14 cellular contexts compared by ENCODE assay signal in the genomic region with DNA sequence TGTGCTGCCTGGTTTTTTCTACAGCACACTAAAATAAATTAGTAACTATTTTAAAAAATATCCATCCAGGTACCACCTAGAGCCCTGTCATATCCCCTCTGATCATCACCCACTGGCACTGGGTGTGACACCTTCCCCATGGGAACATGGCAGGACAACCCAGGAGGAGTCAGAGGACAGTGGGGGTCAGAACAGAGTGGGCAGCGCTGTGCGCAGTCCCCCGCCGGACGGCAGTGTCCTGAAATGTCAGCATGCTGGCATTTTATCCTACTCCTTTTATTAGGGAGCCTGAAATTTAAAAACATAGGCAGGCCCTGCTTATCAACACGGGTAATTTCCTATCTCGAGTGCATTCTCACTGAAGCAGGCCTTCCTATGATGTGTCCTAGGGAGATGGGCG. TPM values are rescaled to one million over a fixed set of nuclear protein-coding genes. Genes with fewer than 3 reads are reported as not detected.
DNase-seq lines count a peak whose midpoint lies in the region; TF ChIP-seq lines count a peak whose summit lies in the region.
"Had no signal": no experiment of that assay in that cellular context is flagged by ENCODE, and none has a peak within 500 bp of the region (broad histone marks: within the 10 kb centered on the region; RNA-seq: fewer than 3 reads in every experiment).

No MANE protein-coding gene starts in this region.

- peak; percentile 3 for DNase-seq in activated CD4-positive, CD25-positive, alpha-beta regulatory T cell treated with anti-CD3 and anti-CD28 coated beads, Interleukin-2, amount 50 U/mL, for 72 hours
- DNase-seq in activated CD4-positive, CD25-positive, alpha-beta regulatory T cell (lab: John Stamatoyannopoulos, UW), result no peak
- peak; percentile 5 for DNase-seq in D341Med (ENCODE audit: low spot score)
- DNase-seq in esophagus muscularis mucosa (ENCODE audit: extremely low spot score), result peak; percentile 21
- no peak for DNase-seq in trophoblast cell
- DNase-seq in SHP77 (lab: John Stamatoyannopoulos, UW), result no peak
- no peak for DNase-seq in NAMALWA (ENCODE audit: low spot score)
- DNase-seq in effector memory CD4-positive, alpha-beta T cell, result no peak
- DNase-seq: 8988T; BE2C; CD4-positive, CD25-positive, alpha-beta regulatory T cell; DMS53; SIG-M5 had no signal

- H3K4ac ChIP-seq in trophoblast cell (ENCODE audit: low read depth, low read length), result no peak overlapping the region

- H3K4me1 ChIP-seq in esophagus muscularis mucosa, result peaks cover 9 to 63% (median 58%) of the 10 kb centered on the region in 4 donors
- H3K4me1 ChIP-seq in trophoblast cell (ENCODE audit: control insufficient read depth in 1 of 2, insufficient read depth in 2 of 2, low read length in 2 of 2), result peaks cover 6 to 12% of the 10 kb centered on the region in 2 experiments
- H3K4me1 ChIP-seq in effector memory CD4-positive, alpha-beta T cell (ENCODE audit: control insufficient read depth, insufficient read depth, low read length, poor library complexity, severe bottlenecking), result peaks cover 4% of the 10 kb centered on the region

- H3K4me2 ChIP-seq in trophoblast cell (ENCODE audit: low read length), result no peak overlapping the region

- WGBS in esophagus muscularis mucosa, result 94% methylated on average over 8 of the region's 8 CpGs
- WGBS in trophoblast cell (ENCODE audit: extremely low coverage, insufficient coverage, insufficient read length), result no CpG with 5 or more reads among the region's 8 CpGs

- H4K12ac ChIP-seq in trophoblast cell (ENCODE audit: low read depth, low read length), result no peak overlapping the region

- H3K9me3 ChIP-seq in esophagus muscularis mucosa, result no peaks in the 10 kb centered on the region
- H3K9me3 ChIP-seq in trophoblast cell (ENCODE audit: insufficient read depth, low read depth, low read length), result no peaks in the 10 kb centered on the region
- no peaks in the 10 kb centered on the region for H3K9me3 ChIP-seq in effector memory CD4-positive, alpha-beta T cell (ENCODE audit: control insufficient read depth, low read length)
- H3K9me3 ChIP-seq: BE2C had no signal

- no peak overlapping the region for H2BK120ac ChIP-seq in trophoblast cell (ENCODE audit: insufficient read depth, low read length, poor library complexity)

- TF ChIP-seq POLR2A in esophagus muscularis mucosa (IDR thresholded peaks at IDR 0.05; ENCODE audit: low read depth), result no peak

- H4K91ac ChIP-seq in trophoblast cell (ENCODE audit: low read depth, low read length), result peak overlapping the region; percentile 55

- H2AFZ ChIP-seq in trophoblast cell (ENCODE audit: insufficient read depth, low read length, poor library complexity), result no peak overlapping the region

- no peak overlapping the region for H3K14ac ChIP-seq in trophoblast cell (ENCODE audit: low read length)

- no peak overlapping the region for H2BK5ac ChIP-seq in trophoblast cell (ENCODE audit: low read depth, low read length, poor library complexity)

- TF ChIP-seq CTCF in esophagus muscularis mucosa (IDR thresholded peaks at IDR 0.05), result no peak

- H4K8ac ChIP-seq in trophoblast cell (ENCODE audit: low read depth, low read length), result no peak overlapping the region

- H3K79me1 ChIP-seq in trophoblast cell (ENCODE audit: low read length), result peaks cover 9% of the 10 kb centered on the region

- H3K4me3 ChIP-seq in esophagus muscularis mucosa, result no peak overlapping the region
- no peak overlapping the region for H3K4me3 ChIP-seq in trophoblast cell (ENCODE audit: low read depth, low read length)
- no peak overlapping the region for H3K4me3 ChIP-seq in effector memory CD4-positive, alpha-beta T cell (ENCODE audit: insufficient read depth, low read depth, low read length, poor library complexity, severe bottlenecking)
- H3K4me3 ChIP-seq: K562 had no signal

- H3K18ac ChIP-seq in trophoblast cell (ENCODE audit: low read length), result no peak overlapping the region

- no peaks in the 10 kb centered on the region for H3K79me2 ChIP-seq in trophoblast cell (ENCODE audit: control insufficient read depth, insufficient read depth, low read length, poor library complexity)

- peak overlapping the region; percentile 61 for H2BK12ac ChIP-seq in trophoblast cell (ENCODE audit: low read length)

- H3K27ac ChIP-seq in esophagus muscularis mucosa (replicated peaks in 1 of 4) (peak overlapping the region; percentile 81 to 89 (median 87)), trophoblast cell (ENCODE audit: low read depth, low read length) (no peak overlapping the region)
- no peak overlapping the region for H3K27ac ChIP-seq in effector memory CD4-positive, alpha-beta T cell (ENCODE audit: insufficient read depth, low read length, poor library complexity, severe bottlenecking)

- no peak overlapping the region for H3K23ac ChIP-seq in trophoblast cell (ENCODE audit: low read length)

- H3K36me3 ChIP-seq in esophagus muscularis mucosa (no peaks in the 10 kb centered on the region), trophoblast cell (ENCODE audit: control insufficient read depth in 1 of 2, insufficient read depth in 2 of 2, low read length in 2 of 2) (no peaks in the 10 kb centered on the region)
- H3K36me3 ChIP-seq in effector memory CD4-positive, alpha-beta T cell (ENCODE audit: control insufficient read depth, insufficient read depth, low read length), result no peaks in the 10 kb centered on the region
- H3K36me3 ChIP-seq: BE2C had no signal

- H3K9ac ChIP-seq in trophoblast cell (ENCODE audit: low read length), result no peak overlapping the region

- TF ChIP-seq EP300 in esophagus muscularis mucosa (IDR thresholded peaks at IDR 0.05), result no peak

- intact Hi-C loops in esophagus muscularis mucosa (cut with DNase I), result loop anchor here (2.0 kb wide), 2 partner anchors 43 to 89 kb away; no protein-coding TSS in a partner anchor

- no peaks in the 10 kb centered on the region for H3K27me3 ChIP-seq in esophagus muscularis mucosa
- H3K27me3 ChIP-seq in trophoblast cell (ENCODE audit: insufficient read depth, low read length), result no peaks in the 10 kb centered on the region
- H3K27me3 ChIP-seq in effector memory CD4-positive, alpha-beta T cell (replicated peaks; ENCODE audit: control insufficient read depth, insufficient read depth, low read length, poor library complexity, severe bottlenecking), result no peaks in the 10 kb centered on the region

- H2AK5ac ChIP-seq in trophoblast cell (ENCODE audit: low read length), result peak overlapping the region; percentile 84

RNA-seq across cellular contexts. Expression of gene GAS6, which starts 42.1 kb away (rescaled TPM):
- 100 to 1,000 TPM; 241 to 459 (median 346) TPM for total RNA-seq in esophagus muscularis mucosa
- polyA plus RNA-seq in trophoblast cell (2013), result 15.7 and 17.6 TPM in 2 replicates

Comparison
In these comparisons a context has a peak if more than half of its experiments do, and no peak if none do; other contexts are left out.
1. DNase-seq: peak in activated CD4-positive, CD25-positive, alpha-beta regulatory T cell treated with anti-CD3 and anti-CD28 coated beads, Interleukin-2, amount 50 U/mL, for 72 hours (single experiment), D341Med (single experiment) and esophagus muscularis mucosa (single experiment); none in activated CD4-positive, CD25-positive, alpha-beta regulatory T cell (0 of 4), trophoblast cell (0 of 2), SHP77 (0 of 2), NAMALWA (single experiment) and effector memory CD4-positive, alpha-beta T cell (0 of 3).
2. H3K27ac ChIP-seq: peak in esophagus muscularis mucosa (4 of 4); none in trophoblast cell (single experiment) and effector memory CD4-positive, alpha-beta T cell (single experiment).